Comparison of ENCODE assay signal across 1 cellular context in the genomic region with DNA sequence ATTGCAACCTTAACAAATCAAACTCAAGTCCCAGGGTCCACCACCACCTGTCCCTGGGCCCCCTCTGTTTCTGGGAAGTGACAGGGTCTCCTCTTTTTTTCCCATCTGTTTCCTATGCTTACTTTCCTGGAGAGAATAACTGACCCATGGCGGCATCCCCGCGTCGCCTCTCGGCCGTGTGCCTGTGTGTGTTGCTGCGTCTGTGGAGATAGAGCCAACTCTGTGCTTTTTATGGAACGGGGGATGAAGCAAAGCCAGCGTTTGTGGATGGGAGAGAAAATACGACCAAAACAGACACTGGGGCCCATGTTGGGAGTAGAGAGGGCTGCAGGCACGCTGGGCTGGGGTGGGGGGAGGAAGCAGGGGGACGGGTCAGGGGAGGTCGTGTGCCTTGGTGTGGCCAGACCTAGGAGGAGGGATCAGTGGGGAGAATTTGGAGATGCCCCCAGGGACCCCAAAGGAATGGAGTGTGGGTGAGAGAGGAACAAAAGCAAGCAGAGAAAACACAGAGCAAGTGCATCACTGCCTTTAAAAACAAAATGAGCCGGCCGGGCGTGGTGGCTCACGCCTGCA.
TF ChIP-seq lines count a peak whose summit lies in the region.

No MANE protein-coding gene starts in this region.

TF ChIP-seq in GM23338, 12 proteins besides CTCF, POLR2A, EP300 and RAD21:
- no peak for TF ChIP-seq ZNF114 (CRISPR knock-in tag; IDR thresholded peaks at IDR 0.05)
- TF ChIP-seq, protein P1, sequence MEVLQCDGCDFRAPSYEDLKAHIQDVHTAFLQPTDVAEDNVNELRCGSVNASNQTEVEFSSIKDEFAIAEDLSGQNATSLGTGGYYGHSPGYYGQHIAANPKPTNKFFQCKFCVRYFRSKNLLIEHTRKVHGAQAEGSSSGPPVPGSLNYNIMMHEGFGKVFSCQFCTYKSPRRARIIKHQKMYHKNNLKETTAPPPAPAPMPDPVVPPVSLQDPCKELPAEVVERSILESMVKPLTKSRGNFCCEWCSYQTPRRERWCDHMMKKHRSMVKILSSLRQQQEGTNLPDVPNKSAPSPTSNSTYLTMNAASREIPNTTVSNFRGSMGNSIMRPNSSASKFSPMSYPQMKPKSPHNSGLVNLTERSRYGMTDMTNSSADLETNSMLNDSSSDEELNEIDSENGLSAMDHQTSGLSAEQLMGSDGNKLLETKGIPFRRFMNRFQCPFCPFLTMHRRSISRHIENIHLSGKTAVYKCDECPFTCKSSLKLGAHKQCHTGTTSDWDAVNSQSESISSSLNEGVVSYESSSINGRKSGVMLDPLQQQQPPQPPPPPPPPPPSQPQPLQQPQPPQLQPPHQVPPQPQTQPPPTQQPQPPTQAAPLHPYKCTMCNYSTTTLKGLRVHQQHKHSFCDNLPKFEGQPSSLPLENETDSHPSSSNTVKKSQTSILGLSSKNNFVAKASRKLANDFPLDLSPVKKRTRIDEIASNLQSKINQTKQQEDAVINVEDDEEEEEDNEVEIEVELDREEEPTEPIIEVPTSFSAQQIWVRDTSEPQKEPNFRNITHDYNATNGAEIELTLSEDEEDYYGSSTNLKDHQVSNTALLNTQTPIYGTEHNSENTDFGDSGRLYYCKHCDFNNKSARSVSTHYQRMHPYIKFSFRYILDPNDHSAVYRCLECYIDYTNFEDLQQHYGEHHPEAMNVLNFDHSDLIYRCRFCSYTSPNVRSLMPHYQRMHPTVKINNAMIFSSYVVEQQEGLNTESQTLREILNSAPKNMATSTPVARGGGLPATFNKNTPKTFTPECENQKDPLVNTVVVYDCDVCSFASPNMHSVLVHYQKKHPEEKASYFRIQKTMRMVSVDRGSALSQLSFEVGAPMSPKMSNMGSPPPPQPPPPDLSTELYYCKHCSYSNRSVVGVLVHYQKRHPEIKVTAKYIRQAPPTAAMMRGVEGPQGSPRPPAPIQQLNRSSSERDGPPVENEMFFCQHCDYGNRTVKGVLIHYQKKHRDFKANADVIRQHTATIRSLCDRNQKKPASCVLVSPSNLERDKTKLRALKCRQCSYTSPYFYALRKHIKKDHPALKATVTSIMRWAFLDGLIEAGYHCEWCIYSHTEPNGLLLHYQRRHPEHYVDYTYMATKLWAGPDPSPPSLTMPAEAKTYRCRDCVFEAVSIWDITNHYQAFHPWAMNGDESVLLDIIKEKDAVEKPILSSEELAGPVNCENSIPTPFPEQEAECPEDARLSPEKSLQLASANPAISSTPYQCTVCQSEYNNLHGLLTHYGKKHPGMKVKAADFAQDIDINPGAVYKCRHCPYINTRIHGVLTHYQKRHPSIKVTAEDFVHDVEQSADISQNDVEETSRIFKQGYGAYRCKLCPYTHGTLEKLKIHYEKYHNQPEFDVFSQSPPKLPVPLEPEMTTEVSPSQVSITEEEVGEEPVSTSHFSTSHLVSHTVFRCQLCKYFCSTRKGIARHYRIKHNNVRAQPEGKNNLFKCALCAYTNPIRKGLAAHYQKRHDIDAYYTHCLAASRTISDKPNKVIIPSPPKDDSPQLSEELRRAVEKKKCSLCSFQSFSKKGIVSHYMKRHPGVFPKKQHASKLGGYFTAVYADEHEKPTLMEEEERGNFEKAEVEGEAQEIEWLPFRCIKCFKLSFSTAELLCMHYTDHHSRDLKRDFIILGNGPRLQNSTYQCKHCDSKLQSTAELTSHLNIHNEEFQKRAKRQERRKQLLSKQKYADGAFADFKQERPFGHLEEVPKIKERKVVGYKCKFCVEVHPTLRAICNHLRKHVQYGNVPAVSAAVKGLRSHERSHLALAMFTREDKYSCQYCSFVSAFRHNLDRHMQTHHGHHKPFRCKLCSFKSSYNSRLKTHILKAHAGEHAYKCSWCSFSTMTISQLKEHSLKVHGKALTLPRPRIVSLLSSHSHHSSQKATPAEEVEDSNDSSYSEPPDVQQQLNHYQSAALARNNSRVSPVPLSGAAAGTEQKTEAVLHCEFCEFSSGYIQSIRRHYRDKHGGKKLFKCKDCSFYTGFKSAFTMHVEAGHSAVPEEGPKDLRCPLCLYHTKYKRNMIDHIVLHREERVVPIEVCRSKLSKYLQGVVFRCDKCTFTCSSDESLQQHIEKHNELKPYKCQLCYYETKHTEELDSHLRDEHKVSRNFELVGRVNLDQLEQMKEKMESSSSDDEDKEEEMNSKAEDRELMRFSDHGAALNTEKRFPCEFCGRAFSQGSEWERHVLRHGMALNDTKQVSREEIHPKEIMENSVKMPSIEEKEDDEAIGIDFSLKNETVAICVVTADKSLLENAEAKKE (CRISPR knock-in tag; IDR thresholded peaks at IDR 0.05) = no peak
- TF ChIP-seq, protein P2, sequence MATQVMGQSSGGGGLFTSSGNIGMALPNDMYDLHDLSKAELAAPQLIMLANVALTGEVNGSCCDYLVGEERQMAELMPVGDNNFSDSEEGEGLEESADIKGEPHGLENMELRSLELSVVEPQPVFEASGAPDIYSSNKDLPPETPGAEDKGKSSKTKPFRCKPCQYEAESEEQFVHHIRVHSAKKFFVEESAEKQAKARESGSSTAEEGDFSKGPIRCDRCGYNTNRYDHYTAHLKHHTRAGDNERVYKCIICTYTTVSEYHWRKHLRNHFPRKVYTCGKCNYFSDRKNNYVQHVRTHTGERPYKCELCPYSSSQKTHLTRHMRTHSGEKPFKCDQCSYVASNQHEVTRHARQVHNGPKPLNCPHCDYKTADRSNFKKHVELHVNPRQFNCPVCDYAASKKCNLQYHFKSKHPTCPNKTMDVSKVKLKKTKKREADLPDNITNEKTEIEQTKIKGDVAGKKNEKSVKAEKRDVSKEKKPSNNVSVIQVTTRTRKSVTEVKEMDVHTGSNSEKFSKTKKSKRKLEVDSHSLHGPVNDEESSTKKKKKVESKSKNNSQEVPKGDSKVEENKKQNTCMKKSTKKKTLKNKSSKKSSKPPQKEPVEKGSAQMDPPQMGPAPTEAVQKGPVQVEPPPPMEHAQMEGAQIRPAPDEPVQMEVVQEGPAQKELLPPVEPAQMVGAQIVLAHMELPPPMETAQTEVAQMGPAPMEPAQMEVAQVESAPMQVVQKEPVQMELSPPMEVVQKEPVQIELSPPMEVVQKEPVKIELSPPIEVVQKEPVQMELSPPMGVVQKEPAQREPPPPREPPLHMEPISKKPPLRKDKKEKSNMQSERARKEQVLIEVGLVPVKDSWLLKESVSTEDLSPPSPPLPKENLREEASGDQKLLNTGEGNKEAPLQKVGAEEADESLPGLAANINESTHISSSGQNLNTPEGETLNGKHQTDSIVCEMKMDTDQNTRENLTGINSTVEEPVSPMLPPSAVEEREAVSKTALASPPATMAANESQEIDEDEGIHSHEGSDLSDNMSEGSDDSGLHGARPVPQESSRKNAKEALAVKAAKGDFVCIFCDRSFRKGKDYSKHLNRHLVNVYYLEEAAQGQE (IDR thresholded peaks at IDR 0.05; ENCODE audit: unreplicated experiment) = no peak
